Comparison of ENCODE assay signal across 21 cellular contexts in the genomic region with DNA sequence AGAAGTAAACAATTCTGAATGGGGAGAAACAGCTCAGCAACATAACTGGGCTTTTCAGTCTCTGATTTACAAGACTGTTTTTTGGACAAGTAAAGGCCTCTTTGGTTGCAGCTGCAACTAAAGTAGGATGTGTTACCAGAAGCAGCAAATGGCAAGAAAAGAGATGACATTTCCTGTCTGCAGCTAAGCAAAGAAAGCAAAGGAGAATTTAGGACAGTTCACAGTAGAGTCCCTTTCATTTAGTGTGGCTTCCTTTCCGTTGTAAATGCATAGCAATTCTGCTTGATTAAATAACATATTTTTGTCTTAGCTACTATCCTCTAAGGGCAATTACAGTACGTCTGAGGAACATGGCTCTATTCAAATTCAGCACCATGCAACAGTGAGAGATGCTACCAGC.
"Had no signal": no experiment of that assay in that cellular context is flagged by ENCODE, and none has a peak within 500 bp of the region (broad histone marks: within the 10 kb centered on the region; RNA-seq: fewer than 3 reads in every experiment).

No MANE protein-coding gene starts in this region.

- H3K27ac ChIP-seq: brain microvascular endothelial cell, esophagus muscularis mucosa, gastrocnemius medialis, tibial artery had no signal

- H3K27me3 Mint-ChIP-seq: activated naive CD4-positive, alpha-beta T cell treated with anti-CD3 and anti-CD28 coated beads, Interleukin-2, amount 50 U/mL, for 24 hours; effector memory CD8-positive, alpha-beta T cell; memory B cell; naive B cell; T-cell had no signal

- H3K27me3 ChIP-seq: brain microvascular endothelial cell, esophagus muscularis mucosa, gastrocnemius medialis, tibial artery had no signal

- DNase-seq: activated gamma-delta T cell treated with Interleukin-2 at 50 U/mL for 16 hours; activated T-cell treated with anti-CD3 and anti-CD28 coated beads, Interleukin-2, amount 50 U/mL, for 1 hour; aorta; brain microvascular endothelial cell; central memory CD4-positive, alpha-beta T cell; effector memory CD8-positive, alpha-beta T cell; gastrocnemius medialis; head of caudate nucleus; hypothalamus; naive B cell; occipital lobe; retina; stimulated activated CD4-positive, alpha-beta T cell treated with anti-CD3 and anti-CD28 coated beads, Interleukin-4, amount 100 ng/mL, for 1 hour; stimulated activated naive CD4-positive, alpha-beta T cell; T-cell; T-helper 9 cell; tibial artery had no signal

- H3K4me3 Mint-ChIP-seq: activated naive CD4-positive, alpha-beta T cell treated with anti-CD3 and anti-CD28 coated beads, Interleukin-2, amount 50 U/mL, for 24 hours; effector memory CD8-positive, alpha-beta T cell; memory B cell; naive B cell; neural crest cell; T-cell had no signal

- H3K4me3 ChIP-seq: esophagus muscularis mucosa, gastrocnemius medialis, tibial artery had no signal

- H3K36me3 ChIP-seq: brain microvascular endothelial cell, gastrocnemius medialis had no signal

- H3K4me1 ChIP-seq: esophagus muscularis mucosa, tibial artery had no signal

- ATAC-seq: effector memory CD8-positive, alpha-beta T cell; gastrocnemius medialis; T-cell had no signal

- H3K4me1 Mint-ChIP-seq: activated naive CD4-positive, alpha-beta T cell treated with anti-CD3 and anti-CD28 coated beads, Interleukin-2, amount 50 U/mL, for 24 hours; memory B cell; naive B cell had no signal

- H3K9me3 ChIP-seq: gastrocnemius medialis, tibial artery had no signal

- H3K27ac Mint-ChIP-seq: activated naive CD4-positive, alpha-beta T cell treated with anti-CD3 and anti-CD28 coated beads, Interleukin-2, amount 50 U/mL, for 24 hours; effector memory CD8-positive, alpha-beta T cell; memory B cell; naive B cell had no signal
